In genomic region chr11:61332266-61332822, GRCh38 we compare ENCODE assay signal across 8 cellular contexts. TPM values are rescaled to one million over a fixed set of nuclear protein-coding genes. Genes with fewer than 3 reads are reported as not detected.
A peak's percentile ranks its signal among the peaks of the same experiment; 100 is the strongest.
DNase-seq lines count a peak whose midpoint lies in the region; ATAC-seq and TF ChIP-seq lines count a peak whose summit lies in the region.

No MANE protein-coding gene starts in this region.

- peak overlapping the region; percentile 95 for H3K27ac Mint-ChIP-seq in CD4-positive, alpha-beta T cell
- peak overlapping the region; percentile 43 for H3K27ac Mint-ChIP-seq in WTC11

- no peaks in the 10 kb centered on the region for H3K27me3 Mint-ChIP-seq in CD4-positive, alpha-beta T cell
- H3K27me3 Mint-ChIP-seq in WTC11 (ENCODE audit: low read depth), result no peaks in the 10 kb centered on the region

- peaks cover 28% of the 10 kb centered on the region for H3K4me1 ChIP-seq in ovary (ENCODE audit: insufficient read depth)

- WGBS in ovary, 3 donors, result 0 to 1% (median 0%) methylated on average over 26 to 27 of the region's 27 CpGs

- no peak for TF ChIP-seq POLR2A in ovary (IDR thresholded peaks at IDR 0.05)

- H3K9me3 Mint-ChIP-seq in CD4-positive, alpha-beta T cell, result no peaks in the 10 kb centered on the region
- H3K9me3 Mint-ChIP-seq in WTC11, result no peaks in the 10 kb centered on the region

- H3K27me3 ChIP-seq in CD4-positive, alpha-beta T cell (ENCODE audit: control insufficient read depth, insufficient read depth, low read length), result no peaks in the 10 kb centered on the region
- H3K27me3 ChIP-seq in ovary, result no peaks in the 10 kb centered on the region

- POLR2A ChIA-PET in CD4-positive, alpha-beta T cell (lab: Charles Lee), result interaction anchor here (1.5 to 5.3 kb wide), 4 partner anchors 30 to 97 kb away, joined by 5 to 64 read pairs (median 38); partner anchors contain the start of genes CPSF7, CYB561A3, SDHAF2 and TMEM138
- POLR2A ChIA-PET in HEK293T (lab: Yijun Ruan, JAX), result interaction anchor here (1.0 to 1.8 kb wide), 4 partner anchors 18 to 97 kb away, joined by 3 to 15 read pairs (median 6); partner anchors contain the start of genes CPSF7, CYB561A3, SDHAF2 and TMEM138
- POLR2A ChIA-PET in WTC11 (lab: Charles Lee), result no interaction called here

- no peak for TF ChIP-seq EP300 in ovary (IDR thresholded peaks at IDR 0.05)

- CTCF ChIA-PET in CD4-positive, alpha-beta T cell (lab: Charles Lee), result interaction anchor here (0.9 kb wide), 1 partner anchor 61 kb away, joined by 3 read pairs; no protein-coding TSS in a partner anchor
- CTCF ChIA-PET in HEK293T (lab: Yijun Ruan, JAX), result interaction anchor here (0.6 to 2.2 kb wide), 2 partner anchors 52 to 304 kb away, joined by 3 to 6 read pairs; no protein-coding TSS in a partner anchor
- CTCF ChIA-PET in WTC11 (lab: Charles Lee), result interaction anchor here (1.3 kb wide), 1 partner anchor 53 kb away, joined by 3 read pairs; no protein-coding TSS in a partner anchor

- peaks cover 75% of the 10 kb centered on the region for H3K4me1 Mint-ChIP-seq in CD4-positive, alpha-beta T cell (ENCODE audit: low read depth)
- H3K4me1 Mint-ChIP-seq in WTC11, result peaks cover 48% of the 10 kb centered on the region

- TF ChIP-seq CTCF in CD4-positive, alpha-beta T cell (IDR thresholded peaks at IDR 0.05), result no peak
- TF ChIP-seq CTCF in WTC11 (IDR thresholded peaks at IDR 0.05) (no peak), fibroblast of villous mesenchyme (IDR thresholded peaks at IDR 0.05; ENCODE audit: insufficient read depth, low read depth, low read length) (no peak), ovary (IDR thresholded peaks at IDR 0.05) (no peak)

- peaks cover 56% of the 10 kb centered on the region for H3K36me3 Mint-ChIP-seq in CD4-positive, alpha-beta T cell (ENCODE audit: low read depth)
- peaks cover 28% of the 10 kb centered on the region for H3K36me3 Mint-ChIP-seq in WTC11

- no peaks in the 10 kb centered on the region for H3K36me3 ChIP-seq in ovary

- H3K27ac ChIP-seq in CD4-positive, alpha-beta T cell (ENCODE audit: low read depth, low read length), result peak overlapping the region; percentile 87
- peak overlapping the region; percentile 88 to 92 for H3K27ac ChIP-seq in ovary

- DNase-seq in CD4-positive, alpha-beta T cell, result no peak
- DNase-seq in HEK293T (ENCODE audit: extremely low spot score), result peak; percentile 50
- no peak for DNase-seq in WTC11 (ENCODE audit: low spot score)
- DNase-seq in fibroblast of villous mesenchyme (ENCODE audit: low read depth), result peak; percentile 54
- DNase-seq in ovary, result no peak
- DNase-seq in ecto neural progenitor cell (ENCODE audit: low spot score), result no peak

- H3K4me3 ChIP-seq in fibroblast of villous mesenchyme (ENCODE audit: low read depth, low read length) (peak overlapping the region; percentile 89), ovary (peak overlapping the region; percentile 99)

- ATAC-seq in CD4-positive, alpha-beta T cell (ENCODE audit: poor library complexity), result no peak
- ATAC-seq in WTC11 (peak; percentile 3; the same call in 1 of the 2 replicates), HG03432 (IDR thresholded peaks at IDR 0.05; ENCODE audit: unreplicated experiment) (no peak), GM19023 (IDR thresholded peaks at IDR 0.05; ENCODE audit: unreplicated experiment) (no peak)

- intact Hi-C loops in CD4-positive, alpha-beta T cell (cut with DNase I, micrococcal nuclease), result loop anchor here in 1 of 2 experiments (5.0 kb wide), 2 partner anchors 420 to 490 kb away; partner anchors contain the start of genes CCDC86 and TMEM109
- intact Hi-C loops in ovary (cut with DNase I), result no loop called here

- H3K4me3 Mint-ChIP-seq in CD4-positive, alpha-beta T cell, result peak overlapping the region; percentile 96
- H3K4me3 Mint-ChIP-seq in WTC11, result peak overlapping the region; percentile 98

- H3K9me3 ChIP-seq in CD4-positive, alpha-beta T cell (ENCODE audit: control insufficient read depth, low read length), result no peaks in the 10 kb centered on the region
- no peaks in the 10 kb centered on the region for H3K9me3 ChIP-seq in ovary

TF ChIP-seq in HEK293T, 16 proteins besides CTCF, POLR2A, EP300 and RAD21:
- TF ChIP-seq TARDBP (IDR thresholded peaks at IDR 0.05), result no peak
- TF ChIP-seq CTBP1 (IDR thresholded peaks at IDR 0.05; ENCODE audit: borderline replicate concordance), result no peak
- TF ChIP-seq SP1 (IDR thresholded peaks at IDR 0.05), result no peak
- no peak for TF ChIP-seq HDGF (IDR thresholded peaks at IDR 0.05; ENCODE audit: borderline replicate concordance)
- no peak for TF ChIP-seq NFRKB (IDR thresholded peaks at IDR 0.05)
- TF ChIP-seq FOXA1 (IDR thresholded peaks at IDR 0.05), result no peak
- TF ChIP-seq SUZ12 (IDR thresholded peaks at IDR 0.05), result no peak
- TF ChIP-seq ARNT (IDR thresholded peaks at IDR 0.05), result no peak
- TF ChIP-seq LEF1 (IDR thresholded peaks at IDR 0.05; ENCODE audit: borderline replicate concordance), result no peak
- no peak for TF ChIP-seq BHLHE40 (IDR thresholded peaks at IDR 0.05; ENCODE audit: borderline replicate concordance)

TF ChIP-seq in WTC11, 78 proteins besides CTCF, POLR2A, EP300 and RAD21:
- peak; percentile 25; the same call in 1 of the 2 replicates for TF ChIP-seq TCF7 (CRISPR knock-in tag; IDR thresholded peaks at IDR 0.05; ENCODE audit: low read depth)
- TF ChIP-seq OVOL2 (CRISPR knock-in tag; IDR thresholded peaks at IDR 0.05; ENCODE audit: borderline replicate concordance), result no peak

RNA-seq across cellular contexts. Expression of gene DDB1, which starts 0.6 kb away (rescaled TPM):
- 100 to 1,000 TPM; 140 to 147 TPM for total RNA-seq in CD4-positive, alpha-beta T cell
- total RNA-seq in WTC11 (2021) (270 to 316 TPM (median 295 TPM) in 3 replicates), fibroblast of villous mesenchyme (252 and 335 TPM in 2 replicates), ovary (100 to 1,000 TPM; 117 to 264 (median 217) TPM)
- polyA plus RNA-seq in ovary, result 100 to 1,000 TPM; 137 to 270 TPM

RNA-seq across cellular contexts. Expression of gene TKFC, which starts 0.7 kb away (rescaled TPM):
- 10 to 100 TPM; 21.8 to 26.3 TPM for total RNA-seq in CD4-positive, alpha-beta T cell
- total RNA-seq in WTC11 (2021) (86.8 to 96.5 TPM (median 87.8 TPM) in 3 replicates), fibroblast of villous mesenchyme (22.9 and 23.7 TPM in 2 replicates), ovary (10 to 100 TPM; 19.0 to 41.4 (median 36.3) TPM)
- 10 to 100 TPM; 22.6 to 27.0 TPM for polyA plus RNA-seq in ovary

RNA-seq across cellular contexts. Expression of gene CYB561A3, which starts 29.3 kb away (rescaled TPM):
- total RNA-seq in CD4-positive, alpha-beta T cell, result 10 to 100 TPM; 24.4 to 25.8 TPM
- 34.3 to 38.8 TPM (median 35.0 TPM) in 3 replicates for total RNA-seq in WTC11 (2021)
- total RNA-seq in fibroblast of villous mesenchyme, result 124 and 144 TPM in 2 replicates
- 10 to 100 TPM; 24.1 to 58.3 (median 44.1) TPM for total RNA-seq in ovary
- polyA plus RNA-seq in ovary, result 10 to 100 TPM; 33.4 to 45.7 TPM

RNA-seq across cellular contexts. Expression of gene TMEM138, which starts 29.8 kb away (rescaled TPM):
- 10 to 100 TPM; 59.2 to 60.9 TPM for total RNA-seq in CD4-positive, alpha-beta T cell
- total RNA-seq in WTC11 (2021), result 34.0 to 39.0 TPM (median 38.8 TPM) in 3 replicates
- total RNA-seq in fibroblast of villous mesenchyme, result 45.7 and 59.2 TPM in 2 replicates
- 100 to 1,000 TPM in 1 of 7 donors, 10 to 100 TPM in 6; 21.5 to 102 (median 53.4) TPM for total RNA-seq in ovary
- 100 to 1,000 TPM in 1 of 2 donors, 10 to 100 TPM in 1; 33.7 to 115 TPM for polyA plus RNA-seq in ovary

RNA-seq across cellular contexts. Expression of gene VWCE, which starts 37.2 kb away (rescaled TPM):
- total RNA-seq in CD4-positive, alpha-beta T cell, result 1 to 10 TPM in 1 of 2 experiments, under 1 TPM in 1; 0.64 to 1.0 TPM
- total RNA-seq in WTC11 (2021) (13.8 to 21.9 TPM (median 17.4 TPM) in 3 replicates), fibroblast of villous mesenchyme (1.3 and 2.2 TPM in 2 replicates), ovary (10 to 100 TPM in 6 of 7 donors, 1 to 10 TPM in 1; 9.4 to 39.9 (median 17.2) TPM)
- 1 to 10 TPM; 1.9 to 6.9 TPM for polyA plus RNA-seq in ovary

Comparison
In these comparisons a context has a peak if more than half of its experiments do, and no peak if none do; other contexts are left out.
1. DNase-seq: peak in HEK293T (single experiment) and fibroblast of villous mesenchyme (single experiment); none in CD4-positive, alpha-beta T cell (0 of 10), WTC11 (single experiment), ovary (0 of 5) and ecto neural progenitor cell (single experiment).